Comparison of ENCODE assay signal across 8 cellular contexts in genomic region chr1:205229916-205230700, GRCh38. TPM values are rescaled to one million over a fixed set of nuclear protein-coding genes. Genes with fewer than 3 reads are reported as not detected.
DNase-seq lines count a peak whose midpoint lies in the region; ATAC-seq, FAIRE-seq and TF ChIP-seq lines count a peak whose summit lies in the region.

No MANE protein-coding gene starts in this region.

- no peak overlapping the region for H2AFZ ChIP-seq in Loucy (ENCODE audit: low read length)
- H2AFZ ChIP-seq in GM12878 (ENCODE audit: control insufficient read depth, low read depth, low read length): peak overlapping the region; percentile 20; the same call in 1 of the 2 replicates
- H2AFZ ChIP-seq in neuronal stem cell (ENCODE audit: low read length): no peak overlapping the region

- H2BK15ac ChIP-seq in neuronal stem cell (ENCODE audit: low read length): no peak overlapping the region

- H2BK5ac ChIP-seq in neuronal stem cell (ENCODE audit: low read length): no peak overlapping the region

- RAD21 ChIA-PET in GM12878 (lab: Charles Lee; ENCODE audit: unreplicated experiment): interaction anchor here (0.7 to 24.5 kb wide), 30 partner anchors 9 to 423 kb away, joined by 3 to 728 read pairs (median 6); partner anchors contain the start of gene DSTYK

- H3K23ac ChIP-seq in neuronal stem cell (ENCODE audit: low read depth, low read length, poor library complexity): peak overlapping the region; percentile 6

- DNase-seq in CD8-positive, alpha-beta T cell: peak in 1 of 7 experiments; percentile 45
- no peak for DNase-seq in GM12878 (ENCODE audit: low read depth, low spot score)
- DNase-seq in neuronal stem cell (ENCODE audit: low spot score): no peak
- no peak for DNase-seq in T1000 (lab: John Stamatoyannopoulos, UW)
- no peak for DNase-seq in NCI-H2029 treated with DMSO at 0.1 percent for 48 hours (lab: John Stamatoyannopoulos, UW)

- no peak for TF ChIP-seq POLR2A in GM12878 (IDR thresholded peaks at IDR 0.05; ENCODE audit: low read depth, low read length)

- SMC1A ChIA-PET in GM12878 (lab: Charles Lee; ENCODE audit: uncharacterized antibody, unreplicated experiment): interaction anchor here (0.6 to 12.1 kb wide), 30 partner anchors 11 to 294 kb away, joined by 3 to 427 read pairs (median 5); no protein-coding TSS in a partner anchor

- H3K14ac ChIP-seq in neuronal stem cell (ENCODE audit: low read length): no peak overlapping the region

- no peak overlapping the region for H3K27ac ChIP-seq in CD8-positive, alpha-beta T cell (ENCODE audit: low read depth, low read length)
- H3K27ac ChIP-seq in GM12878 (ENCODE audit: control insufficient read depth, insufficient read depth): no peak overlapping the region
- H3K27ac ChIP-seq in neuronal stem cell (replicated peaks; ENCODE audit: low read length): no peak overlapping the region

- TF ChIP-seq RAD21 in GM12878 (IDR thresholded peaks at IDR 0.05; ENCODE audit: insufficient read depth, low read depth, low read length): no peak

- ATAC-seq in CD8-positive, alpha-beta T cell: no peak
- ATAC-seq in GM12878 (peak; percentile 11), esophagus mucosa (no peak), HG02623 (IDR thresholded peaks at IDR 0.05; ENCODE audit: unreplicated experiment) (no peak)

- BruUV-seq in GM12878 (replicated peaks; lab: Mats Ljungman, UMichigan): no TSS peak

- no peaks in the 10 kb centered on the region for H3K9me2 ChIP-seq in Loucy (replicated peaks; ENCODE audit: low read depth, low read length)

- no peak overlapping the region for H3K27ac Mint-ChIP-seq in CD8-positive, alpha-beta T cell

- H3K36me3 Mint-ChIP-seq in CD8-positive, alpha-beta T cell: peaks cover 2% of the 10 kb centered on the region

- no peak overlapping the region for H2AK5ac ChIP-seq in neuronal stem cell (ENCODE audit: low read depth, low read length)

- H3K79me2 ChIP-seq in Loucy (ENCODE audit: insufficient read depth, low read length) (no peaks in the 10 kb centered on the region), GM12878 (ENCODE audit: control insufficient read depth, insufficient read depth, low read length) (no peaks in the 10 kb centered on the region)

- H4K91ac ChIP-seq in neuronal stem cell (ENCODE audit: low read depth, low read length, poor library complexity): no peak overlapping the region

- H3K27me3 ChIP-seq in CD8-positive, alpha-beta T cell (ENCODE audit: insufficient read depth, low read length): no peaks in the 10 kb centered on the region
- H3K27me3 ChIP-seq in Loucy (ENCODE audit: insufficient read depth, low read length, poor library complexity, severe bottlenecking) (no peaks in the 10 kb centered on the region), GM12878 (replicated peaks in 1 of 2; ENCODE audit: control insufficient read depth in 2 of 2, insufficient read depth in 2 of 2, low read length in 1 of 2) (peaks cover 2 to 15% of the 10 kb centered on the region in 2 experiments; a peak in 3 of 4 replicates), neuronal stem cell (ENCODE audit: control insufficient read depth in 3 of 3, insufficient read depth in 3 of 3, low read depth in 1 of 3, low read length in 3 of 3) (peaks cover 0 to 27% (median 0%) of the 10 kb centered on the region in 3 experiments)

- intact Hi-C loops in CD8-positive, alpha-beta T cell (cut with DNase I, micrococcal nuclease): loop anchor here (1.0 to 5.0 kb wide), 7 partner anchors 26 to 1692 kb away; partner anchors contain the start of genes ELK4 (in 1 of the 2), FCMR (in 1 of the 2) and NUAK2 (in 1 of the 2)
- intact Hi-C loops in GM12878 (cut with micrococcal nuclease; ENCODE audit: unreplicated experiment): no loop called here

- peaks cover 31% of the 10 kb centered on the region for H3K4me1 Mint-ChIP-seq in CD8-positive, alpha-beta T cell (ENCODE audit: low read depth)

- no peak overlapping the region for H3K18ac ChIP-seq in neuronal stem cell (ENCODE audit: low read length)

- peaks cover 12% of the 10 kb centered on the region for H3K4me1 ChIP-seq in CD8-positive, alpha-beta T cell (ENCODE audit: insufficient read depth, low read length)
- H3K4me1 ChIP-seq in Loucy (ENCODE audit: insufficient read depth, low read length, poor library complexity, severe bottlenecking) (peaks cover 30% of the 10 kb centered on the region), GM12878 (ENCODE audit: control insufficient read depth, insufficient read depth, low read length) (peaks cover 37% of the 10 kb centered on the region), neuronal stem cell (ENCODE audit: control insufficient read depth in 2 of 2, insufficient read depth in 1 of 2, low read depth in 1 of 2, low read length in 2 of 2) (peaks cover 13 to 19% of the 10 kb centered on the region in 2 donors)

- H3K9ac ChIP-seq in Loucy (ENCODE audit: low read depth, low read length, poor library complexity, severe bottlenecking) (peak overlapping the region; percentile 41), GM12878 (ENCODE audit: control insufficient read depth, insufficient read depth, low read length) (no peak overlapping the region), neuronal stem cell (ENCODE audit: low read depth, low read length, poor library complexity) (no peak overlapping the region)

- H3F3A ChIP-seq in Loucy (ENCODE audit: low read depth): no peaks in the 10 kb centered on the region

- H3K79me1 ChIP-seq in neuronal stem cell (ENCODE audit: low read depth, low read length): peaks cover 2% of the 10 kb centered on the region

- H3K4me3 Mint-ChIP-seq in CD8-positive, alpha-beta T cell: peak overlapping the region; percentile 91

- H2BK12ac ChIP-seq in neuronal stem cell (ENCODE audit: low read length): no peak overlapping the region

- POLR2A ChIA-PET in CD8-positive, alpha-beta T cell (lab: Charles Lee): interaction anchor here (0.7 to 3.7 kb wide), 6 partner anchors 8 to 402 kb away, joined by 3 to 17 read pairs (median 5); partner anchors contain the start of genes DSTYK and ELK4
- POLR2A ChIA-PET in GM12878 (lab: Charles Lee): interaction anchor here (0.7 to 5.2 kb wide), 9 partner anchors 8 to 88 kb away, joined by 3 to 75 read pairs (median 5); no protein-coding TSS in a partner anchor

- no peaks in the 10 kb centered on the region for H3K9me3 ChIP-seq in CD8-positive, alpha-beta T cell (ENCODE audit: low read length)
- H3K9me3 ChIP-seq in Loucy (ENCODE audit: insufficient read depth, low read depth, low read length) (no peaks in the 10 kb centered on the region), GM12878 (replicated peaks; ENCODE audit: control insufficient read depth, insufficient read depth, low read length) (no peaks in the 10 kb centered on the region), neuronal stem cell (replicated peaks in 1 of 2; ENCODE audit: control insufficient read depth in 2 of 2, insufficient read depth in 1 of 2, low read depth in 1 of 2, low read length in 2 of 2) (no peaks in the 10 kb centered on the region)

- no peak overlapping the region for H3K4me3 ChIP-seq in CD8-positive, alpha-beta T cell (ENCODE audit: low read depth, low read length)
- peak overlapping the region; percentile 56 for H3K4me3 ChIP-seq in Loucy (ENCODE audit: low read length, poor library complexity, severe bottlenecking)
- H3K4me3 ChIP-seq in GM12878: no peak overlapping the region
- no peak overlapping the region for H3K4me3 ChIP-seq in neuronal stem cell (ENCODE audit: low read length in 2 of 2)

- no peak for TF ChIP-seq CTCF in CD8-positive, alpha-beta T cell (IDR thresholded peaks at IDR 0.05)
- TF ChIP-seq CTCF in Loucy (conservative IDR thresholded peaks at IDR 0.05; ENCODE audit: low read length) (no peak), GM12878 (IDR thresholded peaks at IDR 0.05 in 2 of 3, conservative IDR thresholded peaks at IDR 0.05 in 1 of 3; ENCODE audit: control insufficient read depth in 2 of 3, extremely low read depth in 1 of 3, insufficient read depth in 1 of 3, low read depth in 3 of 3, low read length in 3 of 3) (no peak)

- no peak overlapping the region for H4K8ac ChIP-seq in neuronal stem cell (ENCODE audit: low read depth, low read length)

- H3K4ac ChIP-seq in neuronal stem cell (ENCODE audit: low read length): no peak overlapping the region

- no peak for FAIRE-seq in GM12878 (lab: Jason Lieb, UNC)

- in situ Hi-C loops in GM12878 (cut with MboI): no loop called here

- TF ChIP-seq EP300 in GM12878 (IDR thresholded peaks at IDR 0.05; ENCODE audit: borderline replicate concordance in 1 of 2, control insufficient read depth in 1 of 2, low read depth in 2 of 2, low read length in 2 of 2): no peak

- WGBS in GM12878 (ENCODE audit: insufficient coverage, insufficient replicate concordance, low lambda C conversion rate, missing lambda C conversion rate): 12% methylated on average over 10 of the region's 10 CpGs
- no CpG with 5 or more reads among the region's 10 CpGs for WGBS in neuronal stem cell (ENCODE audit: extremely low coverage in 2 of 2, insufficient read length in 2 of 2, insufficient replicate concordance in 1 of 2), 2 donors

- no peaks in the 10 kb centered on the region for H3K9me3 Mint-ChIP-seq in CD8-positive, alpha-beta T cell

- H4K20me1 ChIP-seq in Loucy (ENCODE audit: insufficient read depth, low read length, poor library complexity, severe bottlenecking) (no peaks in the 10 kb centered on the region), GM12878 (ENCODE audit: control insufficient read depth, insufficient read depth) (no peaks in the 10 kb centered on the region)

- H2BK120ac ChIP-seq in neuronal stem cell (ENCODE audit: low read depth, low read length): no peak overlapping the region

- H3K4me2 ChIP-seq in Loucy (ENCODE audit: low read depth, low read length, poor library complexity, severe bottlenecking): peak overlapping the region; percentile 76
- peak overlapping the region; percentile 68 for H3K4me2 ChIP-seq in GM12878 (ENCODE audit: control insufficient read depth, insufficient read depth)
- H3K4me2 ChIP-seq in neuronal stem cell (ENCODE audit: insufficient read depth, low read length, poor library complexity, severe bottlenecking): no peak overlapping the region

- no peaks in the 10 kb centered on the region for H3K27me3 Mint-ChIP-seq in CD8-positive, alpha-beta T cell (ENCODE audit: low read depth)

- CTCF ChIA-PET in CD8-positive, alpha-beta T cell (lab: Charles Lee): interaction anchor here (0.5 to 10.8 kb wide), 21 partner anchors 10 to 429 kb away, joined by 3 to 203 read pairs (median 5); partner anchors contain the start of genes DSTYK and RBBP5
- CTCF ChIA-PET in GM12878 (lab: Yijun Ruan, JAX): interaction anchor here (0.7 to 19.1 kb wide), 34 partner anchors 9 to 428 kb away, joined by 3 to 836 read pairs (median 6); partner anchors contain the start of genes NUAK2 and RBBP5

- no peaks in the 10 kb centered on the region for H3K36me3 ChIP-seq in CD8-positive, alpha-beta T cell (ENCODE audit: insufficient read depth, low read length)
- no peaks in the 10 kb centered on the region for H3K36me3 ChIP-seq in Loucy (ENCODE audit: insufficient read depth, low read length)
- H3K36me3 ChIP-seq in GM12878 (ENCODE audit: control insufficient read depth in 2 of 2, insufficient read depth in 2 of 2, low read length in 1 of 2): no peaks in the 10 kb centered on the region
- H3K36me3 ChIP-seq in neuronal stem cell (replicated peaks in 1 of 2; ENCODE audit: control insufficient read depth in 2 of 2, insufficient read depth in 2 of 2, low read length in 2 of 2): peaks cover 0 to 4% of the 10 kb centered on the region in 2 donors

RNA-seq across cellular contexts. Expression of gene TMCC2, which starts 2.4 kb away (rescaled TPM):
- total RNA-seq in CD8-positive, alpha-beta T cell: 1 to 10 TPM; 1.5 to 2.0 TPM
- 3.7 and 4.3 TPM in 2 replicates for total RNA-seq in GM12878 (2013; cell fraction: nucleolus; rRNA removed)
- 1.1 and 1.2 TPM in 2 replicates for total RNA-seq in GM12878 (2014; rRNA removed)
- 0.76 and 1.2 TPM in 2 replicates for total RNA-seq in GM12878 (2014; rRNA removed; fragmentation: Illumina TruSeq; extraction: Trizol)
- 2.3 and 2.4 TPM in 2 replicates for total RNA-seq in GM12878 (2021)
- polyA plus RNA-seq in GM12878 (2011; ENCODE audit: low read depth): 0.09 TPM
- 0.76 and 1.6 TPM in 2 replicates for polyA plus RNA-seq in GM12878 (2011; rRNA removed)
- 1.8 and 2.1 TPM in 2 replicates for polyA plus RNA-seq in GM12878 (2011; cell fraction: cytosol; rRNA removed)
- polyA plus RNA-seq in GM12878 (2011; cell fraction: nucleus; rRNA removed): 2.2 and 2.3 TPM in 2 replicates
- polyA plus RNA-seq in GM12878 (2012): 0.32 and 0.55 TPM in 2 replicates
- 0.10 and 0.76 TPM in 2 replicates for polyA plus RNA-seq in GM12878 (2014; fragmentation: Illumina TruSeq; extraction: Trizol)
- polyA plus RNA-seq in GM12878 (2014; fragmentation: Nextera tagmentation; extraction: Ambion mirVana): under 1 TPM; 0.06 to 0.18 TPM
- 1.7 and 2.1 TPM in 2 replicates for polyA plus RNA-seq in GM12878 (2014; rRNA removed)
- under 1 TPM; 0.42 to 0.47 TPM for polyA plus RNA-seq in GM12878 (2016; fragmentation: Nextera tagmentation; extraction: Ambion mirVana)
- polyA minus RNA-seq in GM12878 (2011; rRNA and poly(A)+ RNA removed): 1.1 and 2.4 TPM in 2 replicates
- polyA minus RNA-seq in GM12878 (2011; cell fraction: cytosol; rRNA and poly(A)+ RNA removed): 0.83 and 1.6 TPM in 2 replicates
- polyA minus RNA-seq in GM12878 (2011; cell fraction: nucleus; rRNA and poly(A)+ RNA removed): 0.60 and 1.3 TPM in 2 replicates
- polyA plus RNA-seq in neuronal stem cell (2013, experiment 1 of 2): 13.3 TPM
- polyA plus RNA-seq in neuronal stem cell (2013, experiment 2 of 2): 12.9 TPM
- total RNA-seq in esophagus mucosa: 1.00 TPM

RNA-seq across cellular contexts. Expression of gene DSTYK, which starts 18.6 kb away (rescaled TPM):
- total RNA-seq in CD8-positive, alpha-beta T cell: 10 to 100 TPM; 15.4 to 17.2 TPM
- total RNA-seq in GM12878 (2013; cell fraction: nucleolus; rRNA removed): 8.1 and 8.2 TPM in 2 replicates
- 4.6 and 5.2 TPM in 2 replicates for total RNA-seq in GM12878 (2014; rRNA removed)
- total RNA-seq in GM12878 (2014; rRNA removed; fragmentation: Illumina TruSeq; extraction: Trizol): 4.1 and 4.2 TPM in 2 replicates
- total RNA-seq in GM12878 (2021): 4.7 and 5.5 TPM in 2 replicates
- polyA plus RNA-seq in GM12878 (2011; ENCODE audit: low read depth): 1.2 TPM
- polyA plus RNA-seq in GM12878 (2011; rRNA removed): 3.2 and 3.4 TPM in 2 replicates
- 2.0 and 2.1 TPM in 2 replicates for polyA plus RNA-seq in GM12878 (2011; cell fraction: cytosol; rRNA removed)
- polyA plus RNA-seq in GM12878 (2011; cell fraction: nucleus; rRNA removed): 1.1 and 1.3 TPM in 2 replicates
- 1.5 TPM in 2 replicates for polyA plus RNA-seq in GM12878 (2012)
- 4.5 and 5.4 TPM in 2 replicates for polyA plus RNA-seq in GM12878 (2014; fragmentation: Illumina TruSeq; extraction: Trizol)
- polyA plus RNA-seq in GM12878 (2014; fragmentation: Nextera tagmentation; extraction: Ambion mirVana): 1 to 10 TPM; 2.7 to 3.4 TPM
- polyA plus RNA-seq in GM12878 (2014; rRNA removed): 3.8 and 4.0 TPM in 2 replicates
- 1 to 10 TPM; 2.7 to 3.4 TPM for polyA plus RNA-seq in GM12878 (2016; fragmentation: Nextera tagmentation; extraction: Ambion mirVana)
- 4.2 and 4.8 TPM in 2 replicates for polyA minus RNA-seq in GM12878 (2011; rRNA and poly(A)+ RNA removed)
- 2.0 TPM in 2 replicates for polyA minus RNA-seq in GM12878 (2011; cell fraction: cytosol; rRNA and poly(A)+ RNA removed)
- 1.5 and 3.3 TPM in 2 replicates for polyA minus RNA-seq in GM12878 (2011; cell fraction: nucleus; rRNA and poly(A)+ RNA removed)
- 6.2 TPM for polyA plus RNA-seq in neuronal stem cell (2013, experiment 1 of 2)
- 6.4 TPM for polyA plus RNA-seq in neuronal stem cell (2013, experiment 2 of 2)
- total RNA-seq in esophagus mucosa: 5.7 TPM
